10 cellular contexts compared by ENCODE assay signal in genomic region chr10:119539359-119539651, GRCh38. TPM values are rescaled to one million over a fixed set of nuclear protein-coding genes. Genes with fewer than 3 reads are reported as not detected.
A peak's percentile ranks its signal among the peaks of the same experiment; 100 is the strongest.
DNase-seq lines count a peak whose midpoint lies in the region; ATAC-seq and TF ChIP-seq lines count a peak whose summit lies in the region.
"Had no signal": no experiment of that assay in that cellular context is flagged by ENCODE, and none has a peak within 500 bp of the region (broad histone marks: within the 10 kb centered on the region; RNA-seq: fewer than 3 reads in every experiment).

No MANE protein-coding gene starts in this region.

- H3K56ac ChIP-seq in IMR-90 (ENCODE audit: extremely low read depth, insufficient read depth, low read length): no peak overlapping the region

- no peak for TF ChIP-seq RAD21 in IMR-90 (IDR thresholded peaks at IDR 0.05; ENCODE audit: low read length)

- H4K20me1 ChIP-seq in IMR-90 (ENCODE audit: insufficient read depth, low read length): peaks cover 60% of the 10 kb centered on the region

- H2BK5ac ChIP-seq in IMR-90 (ENCODE audit: low read depth, low read length, poor library complexity, severe bottlenecking): no peak overlapping the region

- no peak overlapping the region for H3K18ac ChIP-seq in IMR-90 (ENCODE audit: low read depth, low read length)

- peaks cover 16% of the 10 kb centered on the region for H3K9me1 ChIP-seq in IMR-90 (ENCODE audit: insufficient read depth, low read length)

- H4K5ac ChIP-seq in IMR-90 (ENCODE audit: low read depth, low read length): no peak overlapping the region

- no peak overlapping the region for H2BK120ac ChIP-seq in IMR-90 (ENCODE audit: low read depth, low read length)

- H3K4me2 ChIP-seq in IMR-90 (ENCODE audit: low read depth, low read length): peak overlapping the region; percentile 10; the same call in 1 of the 2 replicates

- DNase-seq in IMR-90 (no peak), memory B cell (ENCODE audit: low spot score in 2 of 2) (no peak), OCI-M2 (lab: John Stamatoyannopoulos, UW; ENCODE audit: unreplicated experiment) (no peak), lower lobe of right lung (no peak), NCI-H187 (lab: John Stamatoyannopoulos, UW) (no peak)
- DNase-seq in activated naive CD4-positive, alpha-beta T cell treated with anti-CD3 and anti-CD28 coated beads for 36 hours: peak; percentile 41
- DNase-seq: SIG-M5 had no signal

- dilution Hi-C loops in IMR-90 (cut with HindIII; ENCODE audit: low sequenced_read_pairs, unreplicated experiment): no loop called here

- H2AK5ac ChIP-seq in IMR-90 (ENCODE audit: low read depth, low read length): no peak overlapping the region

- H3K4ac ChIP-seq in IMR-90 (ENCODE audit: low read depth, low read length): no peak overlapping the region

- no peak overlapping the region for H3K9ac ChIP-seq in IMR-90 (ENCODE audit: low read depth, low read length)

- no CpG with 5 or more reads among the region's 6 CpGs for WGBS in IMR-90 (ENCODE audit: extremely low coverage in 2 of 2, insufficient read length in 1 of 2), 2 experiments

- no peak overlapping the region for H4K91ac ChIP-seq in IMR-90 (ENCODE audit: insufficient read depth, low read depth, low read length)

- H3K79me1 ChIP-seq in IMR-90 (ENCODE audit: low read depth in 1 of 2, low read length in 2 of 2): peaks cover 32 to 74% of the 10 kb centered on the region in 2 experiments

- in situ Hi-C loops in IMR-90 (cut with MboI; ENCODE audit: low sequenced_read_pairs): no loop called here

- ATAC-seq in IMR-90 (ENCODE audit: low read depth) (no peak), memory B cell (ENCODE audit: low read depth) (no peak), HG03432 (IDR thresholded peaks at IDR 0.05; ENCODE audit: unreplicated experiment) (no peak), lower lobe of right lung (no peak)
- ATAC-seq: HCT116 had no signal

- H3K4me1 ChIP-seq in IMR-90 (ENCODE audit: control insufficient read depth, insufficient read depth, low read length) (peaks cover 23% of the 10 kb centered on the region), lower lobe of right lung (peaks cover 29% of the 10 kb centered on the region)

- no peak for TF ChIP-seq POLR2A in IMR-90 (IDR thresholded peaks at IDR 0.05; ENCODE audit: low read depth, low read length)

- no peaks in the 10 kb centered on the region for H3K9me3 Mint-ChIP-seq in activated naive CD4-positive, alpha-beta T cell treated with anti-CD3 and anti-CD28 coated beads for 36 hours
- no peaks in the 10 kb centered on the region for H3K9me3 Mint-ChIP-seq in memory B cell

- intact Hi-C loops in IMR-90 (cut with micrococcal nuclease) (no loop called here), lower lobe of right lung (cut with DNase I) (no loop called here)
- intact Hi-C loops in activated naive CD4-positive, alpha-beta T cell treated with anti-CD3 and anti-CD28 coated beads for 36 hours (cut with micrococcal nuclease): no loop called here

- BruUV-seq in IMR-90 (replicated peaks; lab: Mats Ljungman, UMichigan): no TSS peak

- no peak overlapping the region for H2BK20ac ChIP-seq in IMR-90 (ENCODE audit: low read depth, low read length)

- H3K27ac ChIP-seq in C4-2B (peak overlapping the region; percentile 18; the same call in 1 of the 2 replicates), IMR-90 (ENCODE audit: insufficient read depth, low read length) (no peak overlapping the region), lower lobe of right lung (no peak overlapping the region)

- H3K27me3 ChIP-seq in IMR-90 (ENCODE audit: control insufficient read depth, insufficient read depth, low read length) (no peaks in the 10 kb centered on the region), lower lobe of right lung (ENCODE audit: low read depth) (peaks cover 6% of the 10 kb centered on the region)

- H3K9me3 ChIP-seq in IMR-90 (ENCODE audit: control insufficient read depth, insufficient read depth, low read length) (no peaks in the 10 kb centered on the region), lower lobe of right lung (no peaks in the 10 kb centered on the region)

- H3K4me1 Mint-ChIP-seq in activated naive CD4-positive, alpha-beta T cell treated with anti-CD3 and anti-CD28 coated beads for 36 hours (ENCODE audit: low read depth): peaks cover 62% of the 10 kb centered on the region
- peaks cover 31% of the 10 kb centered on the region for H3K4me1 Mint-ChIP-seq in memory B cell

- H3K4me3 Mint-ChIP-seq in activated naive CD4-positive, alpha-beta T cell treated with anti-CD3 and anti-CD28 coated beads for 36 hours: peak overlapping the region; percentile 81
- H3K4me3 Mint-ChIP-seq in memory B cell: no peak overlapping the region

- peak overlapping the region; percentile 53; the same call in 1 of the 2 replicates for H3K23ac ChIP-seq in IMR-90 (ENCODE audit: low read depth, low read length)

- H3K27ac Mint-ChIP-seq in activated naive CD4-positive, alpha-beta T cell treated with anti-CD3 and anti-CD28 coated beads for 36 hours: peak overlapping the region; percentile 95
- peak overlapping the region; percentile 7 for H3K27ac Mint-ChIP-seq in memory B cell

- peaks cover 24% of the 10 kb centered on the region for H3K36me3 Mint-ChIP-seq in activated naive CD4-positive, alpha-beta T cell treated with anti-CD3 and anti-CD28 coated beads for 36 hours (ENCODE audit: low read depth)
- no peaks in the 10 kb centered on the region for H3K36me3 Mint-ChIP-seq in memory B cell

- POLR2A ChIA-PET in IMR-90 (lab: Charles Lee; ENCODE audit: unreplicated experiment): interaction anchor here (0.6 kb wide), 1 partner anchor 329 kb away, joined by 6 read pairs; no protein-coding TSS in a partner anchor

- CTCF ChIA-PET in IMR-90 (lab: Yijun Ruan, JAX): no interaction called here
- CTCF ChIA-PET in activated naive CD4-positive, alpha-beta T cell treated with anti-CD3 and anti-CD28 coated beads for 36 hours (lab: Charles Lee): interaction anchor here (0.5 to 2.4 kb wide), 3 partner anchors 9 to 22 kb away, joined by 3 to 8 read pairs (median 8); no protein-coding TSS in a partner anchor

- H2AFZ ChIP-seq in IMR-90 (replicated peaks; ENCODE audit: low read length, poor library complexity): no peak overlapping the region

- no peaks in the 10 kb centered on the region for H3K27me3 Mint-ChIP-seq in activated naive CD4-positive, alpha-beta T cell treated with anti-CD3 and anti-CD28 coated beads for 36 hours (ENCODE audit: low read depth)
- H3K27me3 Mint-ChIP-seq in memory B cell: no peaks in the 10 kb centered on the region

- peak overlapping the region; percentile 83 for H2AK9ac ChIP-seq in IMR-90 (replicated peaks; ENCODE audit: low read depth, low read length, poor library complexity)

- H3K4me3 ChIP-seq in IMR-90 (ENCODE audit: insufficient read depth, low read depth, low read length) (no peak overlapping the region), lower lobe of right lung (no peak overlapping the region)

- TF ChIP-seq CTCF in C4-2B (conservative IDR thresholded peaks at IDR 0.05) (no peak), IMR-90 (conservative IDR thresholded peaks at IDR 0.05; ENCODE audit: low read depth, low read length) (no peak), lower lobe of right lung (IDR thresholded peaks at IDR 0.05) (no peak)

- no peak overlapping the region; the same call in 1 of the 2 replicates for H3K14ac ChIP-seq in IMR-90 (replicated peaks; ENCODE audit: low read depth, low read length)

- no peak overlapping the region for H2BK15ac ChIP-seq in IMR-90 (ENCODE audit: low read depth, low read length)

- H4K8ac ChIP-seq in IMR-90 (ENCODE audit: low read depth in 2 of 2, low read length in 2 of 2): no peak overlapping the region

- peaks cover 5% of the 10 kb centered on the region; the same call in 1 of the 2 replicates for H3K36me3 ChIP-seq in IMR-90 (ENCODE audit: control insufficient read depth, insufficient read depth, low read length)
- H3K36me3 ChIP-seq in lower lobe of right lung: no peaks in the 10 kb centered on the region

TF ChIP-seq in IMR-90, 13 proteins besides CTCF, POLR2A, EP300 and RAD21 (continues in another document):
- TF ChIP-seq CEBPB (IDR thresholded peaks at IDR 0.05; ENCODE audit: low read depth, low read length) (no peak), ELK1 (IDR thresholded peaks at IDR 0.05; ENCODE audit: borderline replicate concordance, low read depth, low read length) (no peak), BHLHE40 (IDR thresholded peaks at IDR 0.05; ENCODE audit: low read depth, low read length) (no peak), MAFK (IDR thresholded peaks at IDR 0.05; ENCODE audit: low read depth, low read length) (no peak), RCOR1 (IDR thresholded peaks at IDR 0.05; ENCODE audit: insufficient replicate concordance, low read length) (no peak), CHD1 (IDR thresholded peaks at IDR 0.05; ENCODE audit: low read depth, low read length) (no peak), MAZ (IDR thresholded peaks at IDR 0.05; ENCODE audit: borderline replicate concordance, low read depth, low read length) (no peak), RFX5 (IDR thresholded peaks at IDR 0.05; ENCODE audit: low read depth, low read length) (no peak)

RNA-seq across cellular contexts. Expression of gene RGS10, which starts 3.2 kb away (rescaled TPM):
- 35.3 and 55.5 TPM in 2 replicates for total RNA-seq in IMR-90 (2012; rRNA removed)
- polyA plus RNA-seq in IMR-90 (2012; rRNA removed): 77.0 and 89.7 TPM in 2 replicates
- polyA plus RNA-seq in IMR-90 (2012; cell fraction: cytosol; rRNA removed): 29.0 and 54.5 TPM in 2 replicates
- 9.4 and 39.2 TPM in 2 replicates for polyA plus RNA-seq in IMR-90 (2012; cell fraction: nucleus; rRNA removed; ENCODE audit: low replicate concordance)
- total RNA-seq in activated naive CD4-positive, alpha-beta T cell treated with anti-CD3 and anti-CD28 coated beads for 36 hours: 100 to 1,000 TPM; 234 to 240 TPM
- total RNA-seq in lower lobe of right lung: 47.3 TPM

RNA-seq across cellular contexts. Expression of gene TIAL1, which starts 57.5 kb away (rescaled TPM):
- total RNA-seq in IMR-90 (2012; rRNA removed) (28.0 and 44.2 TPM in 2 replicates), lower lobe of right lung (99.0 TPM)
- 62.9 and 83.5 TPM in 2 replicates for polyA plus RNA-seq in IMR-90 (2012; rRNA removed)
- polyA plus RNA-seq in IMR-90 (2012; cell fraction: cytosol; rRNA removed): 14.1 and 19.3 TPM in 2 replicates
- 63.6 and 388 TPM in 2 replicates for polyA plus RNA-seq in IMR-90 (2012; cell fraction: nucleus; rRNA removed; ENCODE audit: low replicate concordance)
- total RNA-seq in activated naive CD4-positive, alpha-beta T cell treated with anti-CD3 and anti-CD28 coated beads for 36 hours: 100 to 1,000 TPM; 184 to 192 TPM
